In genomic region chr6:158168054-158168303, GRCh38 we compare ENCODE assay signal across 1 cellular context.
TF ChIP-seq lines count a peak whose summit lies in the region.

TSS of gene SERAC1 (minus strand) at chr6:158168262. CDS start at chr6:158158363, 9,899 bp downstream.

TF ChIP-seq in K562, 482 proteins besides CTCF, POLR2A, EP300 and RAD21 (continued from another document):
- TF ChIP-seq IRF9 (tag; IDR thresholded peaks at IDR 0.05): no peak
- TF ChIP-seq EGR1 (conservative IDR thresholded peaks at IDR 0.05): peak; percentile 95
- TF ChIP-seq CHD4 (IDR thresholded peaks at IDR 0.05; ENCODE audit: insufficient read depth, insufficient replicate concordance, low read depth, low read length, poor library complexity, severe bottlenecking): no peak
- peak; percentile 14; the same call in 1 of the 2 replicates for TF ChIP-seq TFAP4 (CRISPR knock-in tag; IDR thresholded peaks at IDR 0.05; ENCODE audit: borderline replicate concordance)
- TF ChIP-seq MAFF (IDR thresholded peaks at IDR 0.05; ENCODE audit: low read length): no peak
- no peak for TF ChIP-seq MTA1 (IDR thresholded peaks at IDR 0.05; ENCODE audit: borderline replicate concordance)
- TF ChIP-seq, protein P1, sequence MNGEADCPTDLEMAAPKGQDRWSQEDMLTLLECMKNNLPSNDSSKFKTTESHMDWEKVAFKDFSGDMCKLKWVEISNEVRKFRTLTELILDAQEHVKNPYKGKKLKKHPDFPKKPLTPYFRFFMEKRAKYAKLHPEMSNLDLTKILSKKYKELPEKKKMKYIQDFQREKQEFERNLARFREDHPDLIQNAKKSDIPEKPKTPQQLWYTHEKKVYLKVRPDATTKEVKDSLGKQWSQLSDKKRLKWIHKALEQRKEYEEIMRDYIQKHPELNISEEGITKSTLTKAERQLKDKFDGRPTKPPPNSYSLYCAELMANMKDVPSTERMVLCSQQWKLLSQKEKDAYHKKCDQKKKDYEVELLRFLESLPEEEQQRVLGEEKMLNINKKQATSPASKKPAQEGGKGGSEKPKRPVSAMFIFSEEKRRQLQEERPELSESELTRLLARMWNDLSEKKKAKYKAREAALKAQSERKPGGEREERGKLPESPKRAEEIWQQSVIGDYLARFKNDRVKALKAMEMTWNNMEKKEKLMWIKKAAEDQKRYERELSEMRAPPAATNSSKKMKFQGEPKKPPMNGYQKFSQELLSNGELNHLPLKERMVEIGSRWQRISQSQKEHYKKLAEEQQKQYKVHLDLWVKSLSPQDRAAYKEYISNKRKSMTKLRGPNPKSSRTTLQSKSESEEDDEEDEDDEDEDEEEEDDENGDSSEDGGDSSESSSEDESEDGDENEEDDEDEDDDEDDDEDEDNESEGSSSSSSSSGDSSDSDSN (IDR thresholded peaks at IDR 0.05; ENCODE audit: borderline replicate concordance in 1 of 2, low read depth in 2 of 2, low read length in 2 of 2): peak; percentile 13 to 62; a peak in 1 of 4 replicates
- TF ChIP-seq KDM2B (CRISPR knock-in tag; IDR thresholded peaks at IDR 0.05): no peak
- no peak for TF ChIP-seq ZNF311 (CRISPR knock-in tag; IDR thresholded peaks at IDR 0.05)
- no peak for TF ChIP-seq ARID2 (IDR thresholded peaks at IDR 0.05)
- TF ChIP-seq KAT2B (IDR thresholded peaks at IDR 0.05; ENCODE audit: low read depth, low read length): peak; percentile 11
- no peak for TF ChIP-seq U2AF1 (optimal IDR thresholded peaks at IDR 0.05; ENCODE audit: low read depth, low read length)
- peak; percentile 47 for TF ChIP-seq HNRNPK (IDR thresholded peaks at IDR 0.05; ENCODE audit: low read depth, low read length, poor library complexity, severe bottlenecking)
- no peak for TF ChIP-seq PRMT5 (CRISPR knock-in tag; IDR thresholded peaks at IDR 0.05)
- no peak for TF ChIP-seq FOXM1 (IDR thresholded peaks at IDR 0.05; ENCODE audit: low read depth)
- peak; percentile 75; the same call in 1 of the 2 replicates for TF ChIP-seq FOXM1 (CRISPR knock-in tag; IDR thresholded peaks at IDR 0.05; ENCODE audit: low read depth)
- no peak for TF ChIP-seq ELK1 (CRISPR knock-in tag; IDR thresholded peaks at IDR 0.05)
- TF ChIP-seq, protein P2, sequence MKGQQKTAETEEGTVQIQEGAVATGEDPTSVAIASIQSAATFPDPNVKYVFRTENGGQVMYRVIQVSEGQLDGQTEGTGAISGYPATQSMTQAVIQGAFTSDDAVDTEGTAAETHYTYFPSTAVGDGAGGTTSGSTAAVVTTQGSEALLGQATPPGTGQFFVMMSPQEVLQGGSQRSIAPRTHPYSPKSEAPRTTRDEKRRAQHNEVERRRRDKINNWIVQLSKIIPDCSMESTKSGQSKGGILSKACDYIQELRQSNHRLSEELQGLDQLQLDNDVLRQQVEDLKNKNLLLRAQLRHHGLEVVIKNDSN (CRISPR knock-in tag; IDR thresholded peaks at IDR 0.05): peak; percentile 78
- peak; percentile 20 for TF ChIP-seq HMGN3 (IDR thresholded peaks at IDR 0.05; ENCODE audit: borderline replicate concordance, extremely low read depth, insufficient read length, low read depth, low read length)
